Comparison of ENCODE assay signal across 8 cellular contexts in the genomic region with DNA sequence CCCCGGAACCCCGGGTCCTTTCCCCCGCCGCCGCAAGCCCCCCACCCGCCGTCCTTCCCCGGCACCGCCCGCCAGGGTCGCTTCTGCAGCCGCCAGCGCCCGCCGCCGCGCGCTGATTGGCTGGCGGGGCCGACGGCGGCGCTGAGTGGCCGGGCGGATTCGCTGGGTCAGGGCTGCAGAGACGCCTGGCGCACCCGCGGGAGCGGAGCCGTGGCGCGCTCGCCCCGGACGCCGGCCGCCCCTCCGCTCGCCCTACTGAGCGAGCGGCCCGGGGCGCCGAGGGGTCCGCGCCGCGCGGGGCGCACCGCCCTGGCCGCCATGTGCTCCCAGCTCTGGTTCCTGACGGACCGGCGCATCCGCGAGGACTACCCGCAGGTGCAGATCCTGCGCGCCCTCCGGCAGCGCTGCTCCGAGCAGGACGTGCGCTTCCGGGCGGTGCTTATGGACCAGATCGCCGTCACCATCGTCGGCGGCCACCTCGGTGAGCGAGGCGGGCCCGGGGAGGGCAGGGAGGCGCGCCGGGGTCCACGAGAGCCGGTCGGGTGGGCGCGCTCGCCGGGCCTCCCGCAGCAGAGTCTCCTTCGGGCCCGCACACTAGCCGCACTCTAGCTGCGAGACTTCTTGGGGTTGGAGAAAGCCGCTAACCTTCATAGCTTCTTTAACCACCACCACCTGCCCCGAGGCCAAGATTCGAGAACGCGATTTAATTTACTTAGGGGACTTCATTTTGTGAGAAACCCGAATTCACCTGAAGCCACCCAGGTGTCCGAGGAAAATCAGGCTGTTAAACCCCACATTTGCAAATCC. TPM values are rescaled to one million over a fixed set of nuclear protein-coding genes. Genes with fewer than 3 reads are reported as not detected.
DNase-seq lines count a peak whose midpoint lies in the region; ATAC-seq and TF ChIP-seq lines count a peak whose summit lies in the region.

TSS of gene RIMKLA (plus strand) at position 176 of the 807 bp plus-strand sequence. CDS start at position 319, 143 bp downstream.

- H3K4me1 Mint-ChIP-seq in activated CD8-positive, alpha-beta T cell treated with anti-CD3 and anti-CD28 coated beads, Interleukin-2, amount 10 ng/mL, durations not matched to agents 7 days and 5 days (ENCODE audit: low read depth): peaks cover 8% of the 10 kb centered on the region
- H3K4me1 Mint-ChIP-seq in endothelial cell (ENCODE audit: unreplicated experiment): peaks cover 5% of the 10 kb centered on the region

- H3K27ac ChIP-seq in 22Rv1: 0 out of 2 replicates have a peak within 1 kb of the TSS, but pooled peaks have one; percentile 7

- CTCF ChIA-PET in activated CD8-positive, alpha-beta T cell treated with anti-CD3 and anti-CD28 coated beads, Interleukin-2, amount 10 ng/mL, durations not matched to agents 7 days and 5 days (lab: Charles Lee): no interaction called here

- ATAC-seq in HG02884 (IDR thresholded peaks at IDR 0.05; ENCODE audit: unreplicated experiment): peak; percentile 70
- ATAC-seq in activated CD8-positive, alpha-beta T cell treated with anti-CD3 and anti-CD28 coated beads, Interleukin-2, amount 10 ng/mL, durations not matched to agents 7 days and 5 days: peak; percentile 89
- ATAC-seq in stimulated activated naive CD8-positive, alpha-beta T cell treated with anti-CD3 and anti-CD28 coated beads, Interleukin-15, Interleukin-2, amounts not matched to agents 100 U/mL and 50 U/mL, for 24 hours: peak; percentile 93

- no peak within 1 kb of the TSS for H3K27ac Mint-ChIP-seq in activated CD8-positive, alpha-beta T cell treated with anti-CD3 and anti-CD28 coated beads, Interleukin-2, amount 10 ng/mL, durations not matched to agents 7 days and 5 days
- H3K27ac Mint-ChIP-seq in endothelial cell (ENCODE audit: unreplicated experiment): no peak within 1 kb of the TSS

- no peaks in the 10 kb centered on the region for H3K36me3 Mint-ChIP-seq in activated CD8-positive, alpha-beta T cell treated with anti-CD3 and anti-CD28 coated beads, Interleukin-2, amount 10 ng/mL, durations not matched to agents 7 days and 5 days (ENCODE audit: low read depth)
- H3K36me3 Mint-ChIP-seq in endothelial cell (ENCODE audit: low read depth, unreplicated experiment): no peaks in the 10 kb centered on the region

- no peaks in the 10 kb centered on the region for H3K9me3 Mint-ChIP-seq in activated CD8-positive, alpha-beta T cell treated with anti-CD3 and anti-CD28 coated beads, Interleukin-2, amount 10 ng/mL, durations not matched to agents 7 days and 5 days (ENCODE audit: insufficient read depth)
- no peaks in the 10 kb centered on the region for H3K9me3 Mint-ChIP-seq in endothelial cell (ENCODE audit: unreplicated experiment)

- POLR2A ChIA-PET in activated CD8-positive, alpha-beta T cell treated with anti-CD3 and anti-CD28 coated beads, Interleukin-2, amount 10 ng/mL, durations not matched to agents 7 days and 5 days (lab: Charles Lee): no interaction called here

- TF ChIP-seq CTCF in 22Rv1 (IDR thresholded peaks at IDR 0.05) (no peak), endothelial cell (IDR thresholded peaks at IDR 0.05; ENCODE audit: unreplicated experiment) (no peak)

- DNase-seq in NCI-H2196 (lab: John Stamatoyannopoulos, UW; ENCODE audit: unreplicated experiment) (peak; percentile 78), endothelial cell (ENCODE audit: low spot score) (peak; percentile 40), mucosa of gallbladder (ENCODE audit: low spot score) (peak; percentile 30)
- peak; percentile 48 for DNase-seq in activated CD8-positive, alpha-beta T cell treated with anti-CD3 and anti-CD28 coated beads, Interleukin-2, amount 10 ng/mL, durations not matched to agents 7 days and 5 days
- DNase-seq in stimulated activated naive CD8-positive, alpha-beta T cell treated with anti-CD3 and anti-CD28 coated beads, Interleukin-15, Interleukin-2, amounts not matched to agents 100 U/mL and 50 U/mL, for 24 hours: peak; percentile 68

- TF ChIP-seq POLR2A in GM15510 (IDR thresholded peaks at IDR 0.05; ENCODE audit: borderline replicate concordance, extremely low read depth, insufficient read length): peak; percentile 41

- H3K4me3 Mint-ChIP-seq in activated CD8-positive, alpha-beta T cell treated with anti-CD3 and anti-CD28 coated beads, Interleukin-2, amount 10 ng/mL, durations not matched to agents 7 days and 5 days: peak within 1 kb of the TSS; percentile 71
- peak within 1 kb of the TSS; percentile 87 for H3K4me3 Mint-ChIP-seq in endothelial cell (ENCODE audit: unreplicated experiment)

- H3K27me3 Mint-ChIP-seq in activated CD8-positive, alpha-beta T cell treated with anti-CD3 and anti-CD28 coated beads, Interleukin-2, amount 10 ng/mL, durations not matched to agents 7 days and 5 days (ENCODE audit: low read depth): peaks cover 48% of the 10 kb centered on the region
- H3K27me3 Mint-ChIP-seq in endothelial cell (ENCODE audit: unreplicated experiment): peaks cover 7% of the 10 kb centered on the region

RNA-seq across cellular contexts. Expression of gene RIMKLA, which starts in this region (rescaled TPM):
- 1 to 10 TPM; 2.5 TPM for total RNA-seq in activated CD8-positive, alpha-beta T cell treated with anti-CD3 and anti-CD28 coated beads, Interleukin-2, amount 10 ng/mL, durations not matched to agents 7 days and 5 days
- 0.10 TPM for total RNA-seq in endothelial cell (ENCODE audit: unreplicated experiment)
- 4.4 TPM for total RNA-seq in mucosa of gallbladder

Comparison
In these comparisons a context has a peak if more than half of its experiments do, and no peak if none do; other contexts are left out.
1. Peak in every context shown above with its lines: DNase-seq, ATAC-seq and H3K27ac ChIP-seq.
2. Peak in DNase-seq in endothelial cell; RNA of the gene not detected or under 1 TPM.